Comparison of ENCODE assay signal across 8 cellular contexts in genomic region chr17:80454557-80455327, GRCh38. TPM values are rescaled to one million over a fixed set of nuclear protein-coding genes. Genes with fewer than 3 reads are reported as not detected.
DNase-seq lines count a peak whose midpoint lies in the region; ATAC-seq and TF ChIP-seq lines count a peak whose summit lies in the region.

No MANE protein-coding gene starts in this region.

- H3K27ac Mint-ChIP-seq in nephron progenitor cell, result peak overlapping the region; percentile 95
- peak overlapping the region; percentile 96 for H3K27ac Mint-ChIP-seq in stimulated activated naive CD8-positive, alpha-beta T cell treated with anti-CD3 and anti-CD28 coated beads, Interleukin-15, Interleukin-2, amounts not matched to agents 100 ng/mL and 50 ng/mL, for 24 hours

- no peaks in the 10 kb centered on the region for H3K9me3 Mint-ChIP-seq in nephron progenitor cell
- no peaks in the 10 kb centered on the region for H3K9me3 Mint-ChIP-seq in stimulated activated naive CD8-positive, alpha-beta T cell treated with anti-CD3 and anti-CD28 coated beads, Interleukin-15, Interleukin-2, amounts not matched to agents 100 ng/mL and 50 ng/mL, for 24 hours

- H3K4me2 ChIP-seq in Loucy (ENCODE audit: low read depth, low read length, poor library complexity, severe bottlenecking), result peak overlapping the region; percentile 99

- H3K27me3 Mint-ChIP-seq in nephron progenitor cell (ENCODE audit: low read depth, poor library complexity), result peaks cover 36% of the 10 kb centered on the region
- peaks cover 16% of the 10 kb centered on the region for H3K27me3 Mint-ChIP-seq in stimulated activated naive CD8-positive, alpha-beta T cell treated with anti-CD3 and anti-CD28 coated beads, Interleukin-15, Interleukin-2, amounts not matched to agents 100 ng/mL and 50 ng/mL, for 24 hours

- H2AFZ ChIP-seq in Loucy (ENCODE audit: low read length), result peak overlapping the region; percentile 84

- H3K4me3 ChIP-seq in H7 (ENCODE audit: insufficient read depth, low read depth, low read length) (peak overlapping the region; percentile 95), Loucy (ENCODE audit: low read length, poor library complexity, severe bottlenecking) (peak overlapping the region; percentile 100), RWPE2 (ENCODE audit: severe bottlenecking) (peak overlapping the region; percentile 70)

- H3K36me3 Mint-ChIP-seq in nephron progenitor cell (ENCODE audit: low read depth), result no peaks in the 10 kb centered on the region
- peaks cover 3% of the 10 kb centered on the region for H3K36me3 Mint-ChIP-seq in stimulated activated naive CD8-positive, alpha-beta T cell treated with anti-CD3 and anti-CD28 coated beads, Interleukin-15, Interleukin-2, amounts not matched to agents 100 ng/mL and 50 ng/mL, for 24 hours (ENCODE audit: low read depth)

- H3K27ac ChIP-seq in RWPE2 (ENCODE audit: poor library complexity, severe bottlenecking), result peak overlapping the region; percentile 60

- H3K9me2 ChIP-seq in Loucy (replicated peaks; ENCODE audit: low read depth, low read length), result no peaks in the 10 kb centered on the region

- H3K27me3 ChIP-seq in H7 (ENCODE audit: control insufficient read depth, insufficient read depth, low read length), result no peaks in the 10 kb centered on the region; the same call in 1 of the 2 replicates
- no peaks in the 10 kb centered on the region for H3K27me3 ChIP-seq in Loucy (ENCODE audit: insufficient read depth, low read length, poor library complexity, severe bottlenecking)
- no peaks in the 10 kb centered on the region for H3K27me3 ChIP-seq in RWPE2 (ENCODE audit: insufficient read depth, poor library complexity, severe bottlenecking)

- peak overlapping the region; percentile 100 for H3K9ac ChIP-seq in Loucy (ENCODE audit: low read depth, low read length, poor library complexity, severe bottlenecking)

- H3K4me1 ChIP-seq in Loucy (ENCODE audit: insufficient read depth, low read length, poor library complexity, severe bottlenecking) (peaks cover 54% of the 10 kb centered on the region), RWPE2 (ENCODE audit: insufficient read depth, poor library complexity, severe bottlenecking) (peaks cover 8% of the 10 kb centered on the region)

- DNase-seq in ELR (ENCODE audit: low read depth) (peak; percentile 99), H7 (peak; percentile 99), RWPE2 (ENCODE audit: low spot score) (peak; percentile 97), fibroblast of the conjunctiva (ENCODE audit: low read depth) (peak; percentile 92), nephron progenitor cell (peak; percentile 95)
- peak; percentile 98 for DNase-seq in activated effector memory CD4-positive, alpha-beta T cell treated with anti-CD3 and anti-CD28 coated beads, Interleukin-2, amount 50 U/mL, for 16 hours

- H3K36me3 ChIP-seq in H7 (replicated peaks; ENCODE audit: control insufficient read depth, insufficient read depth, low read length), result no peaks in the 10 kb centered on the region
- H3K36me3 ChIP-seq in Loucy (ENCODE audit: insufficient read depth, low read length), result no peaks in the 10 kb centered on the region
- H3K36me3 ChIP-seq in RWPE2 (ENCODE audit: low read depth), result no peaks in the 10 kb centered on the region

- H3K9me3 ChIP-seq in Loucy (ENCODE audit: insufficient read depth, low read depth, low read length), result no peaks in the 10 kb centered on the region
- no peaks in the 10 kb centered on the region for H3K9me3 ChIP-seq in RWPE2 (ENCODE audit: severe bottlenecking)

- peak; percentile 90 for ATAC-seq in RWPE2 (ENCODE audit: low read depth)

- no peaks in the 10 kb centered on the region for H3F3A ChIP-seq in Loucy (ENCODE audit: low read depth)

- no peaks in the 10 kb centered on the region for H4K20me1 ChIP-seq in Loucy (ENCODE audit: insufficient read depth, low read length, poor library complexity, severe bottlenecking)

- TF ChIP-seq CTCF in Loucy (conservative IDR thresholded peaks at IDR 0.05; ENCODE audit: low read length) (no peak), RWPE2 (IDR thresholded peaks at IDR 0.05; ENCODE audit: poor library complexity, severe bottlenecking) (no peak), nephron progenitor cell (IDR thresholded peaks at IDR 0.05) (no peak)

- peak overlapping the region; percentile 91 for H3K4me3 Mint-ChIP-seq in nephron progenitor cell
- peak overlapping the region; percentile 99 for H3K4me3 Mint-ChIP-seq in stimulated activated naive CD8-positive, alpha-beta T cell treated with anti-CD3 and anti-CD28 coated beads, Interleukin-15, Interleukin-2, amounts not matched to agents 100 ng/mL and 50 ng/mL, for 24 hours

- H3K79me2 ChIP-seq in Loucy (ENCODE audit: insufficient read depth, low read length), result peaks cover 16% of the 10 kb centered on the region

- H3K4me1 Mint-ChIP-seq in nephron progenitor cell, result peaks cover 62% of the 10 kb centered on the region
- H3K4me1 Mint-ChIP-seq in stimulated activated naive CD8-positive, alpha-beta T cell treated with anti-CD3 and anti-CD28 coated beads, Interleukin-15, Interleukin-2, amounts not matched to agents 100 ng/mL and 50 ng/mL, for 24 hours (ENCODE audit: low read depth), result peaks cover 39% of the 10 kb centered on the region

RNA-seq across cellular contexts. Expression of gene NPTX1, which starts 21.7 kb away (rescaled TPM):
- 1.6 and 4.2 TPM in 2 replicates for total RNA-seq in H7 (2014; rRNA removed; shearing (Covaris generic))

RNA-seq across cellular contexts. Expression of gene ENDOV, which starts 39.8 kb away (rescaled TPM):
- 17.1 and 26.0 TPM in 2 replicates for total RNA-seq in H7 (2014; rRNA removed; shearing (Covaris generic))

Comparison
In these comparisons a context has a peak if more than half of its experiments do, and no peak if none do; other contexts are left out.
1. Peak in every context shown above with its lines: DNase-seq, ATAC-seq, H3K4me3 ChIP-seq and H3K27ac ChIP-seq.